10 cellular contexts compared by ENCODE assay signal in genomic region chr2:174573621-174574081, GRCh38. TPM values are rescaled to one million over a fixed set of nuclear protein-coding genes. Genes with fewer than 3 reads are reported as not detected.
DNase-seq lines count a peak whose midpoint lies in the region; ATAC-seq lines count a peak whose summit lies in the region.
"Had no signal": no experiment of that assay in that cellular context is flagged by ENCODE, and none has a peak within 500 bp of the region (broad histone marks: within the 10 kb centered on the region; RNA-seq: fewer than 3 reads in every experiment).

No MANE protein-coding gene starts in this region.

- H3K27ac Mint-ChIP-seq in activated CD4-positive, alpha-beta memory T cell treated with anti-CD3 and anti-CD28 coated beads for 36 hours: peak overlapping the region; percentile 88
- H3K27ac Mint-ChIP-seq in stimulated activated naive B cell treated with anti-CD40 and anti-IgM and Interleukin-4, amounts not matched to agents 10 μg/mL and 1 μg/mL and 100 μg/mL, for 72 hours: peak overlapping the region; percentile 78

- no peaks in the 10 kb centered on the region for H3K27me3 Mint-ChIP-seq in activated CD4-positive, alpha-beta memory T cell treated with anti-CD3 and anti-CD28 coated beads for 36 hours
- H3K27me3 Mint-ChIP-seq in stimulated activated naive B cell treated with anti-CD40 and anti-IgM and Interleukin-4, amounts not matched to agents 10 μg/mL and 1 μg/mL and 100 μg/mL, for 72 hours: no peaks in the 10 kb centered on the region

- H3K36me3 Mint-ChIP-seq in activated CD4-positive, alpha-beta memory T cell treated with anti-CD3 and anti-CD28 coated beads for 36 hours: peaks cover 66% of the 10 kb centered on the region
- H3K36me3 Mint-ChIP-seq in stimulated activated naive B cell treated with anti-CD40 and anti-IgM and Interleukin-4, amounts not matched to agents 10 μg/mL and 1 μg/mL and 100 μg/mL, for 72 hours: peaks cover 47 to 57% of the 10 kb centered on the region in 2 donors

- POLR2A ChIA-PET in activated CD4-positive, alpha-beta memory T cell treated with anti-CD3 and anti-CD28 coated beads for 36 hours (lab: Charles Lee): interaction anchor here (1.0 to 1.5 kb wide), 2 partner anchors 23 to 55 kb away, joined by 3 to 4 read pairs; no protein-coding TSS in a partner anchor

- H3K9me3 Mint-ChIP-seq in activated CD4-positive, alpha-beta memory T cell treated with anti-CD3 and anti-CD28 coated beads for 36 hours: no peaks in the 10 kb centered on the region
- no peaks in the 10 kb centered on the region for H3K9me3 Mint-ChIP-seq in stimulated activated naive B cell treated with anti-CD40 and anti-IgM and Interleukin-4, amounts not matched to agents 10 μg/mL and 1 μg/mL and 100 μg/mL, for 72 hours

- DNase-seq in SKM-1 treated with dmso at 0.1 percent for 144 hours (lab: John Stamatoyannopoulos, UW; ENCODE audit: unreplicated experiment) (peak; percentile 65), SKM-1 (lab: John Stamatoyannopoulos, UW; ENCODE audit: unreplicated experiment) (no peak), Right ventricle myocardium superior (peak; percentile 69), NCI-H187 treated with DMSO at 0.1 percent for 48 hours (lab: John Stamatoyannopoulos, UW) (no peak)
- DNase-seq in activated CD4-positive, alpha-beta memory T cell treated with anti-CD3 and anti-CD28 coated beads for 36 hours: peak; percentile 69
- DNase-seq in stimulated activated naive B cell treated with anti-CD40 and anti-IgM and Interleukin-4, amounts not matched to agents 10 μg/mL and 1 μg/mL and 100 μg/mL, for 72 hours: no peak
- DNase-seq: activated gamma-delta T cell; effector CD4-positive, alpha-beta T cell had no signal

- intact Hi-C loops in activated CD4-positive, alpha-beta memory T cell treated with anti-CD3 and anti-CD28 coated beads for 36 hours (cut with micrococcal nuclease): no loop called here
- intact Hi-C loops in Right ventricle myocardium superior (cut with DNase I): no loop called here

- ATAC-seq in Right ventricle myocardium superior (ENCODE audit: poor library complexity) (peak; percentile 67), HG03025 (IDR thresholded peaks at IDR 0.05; ENCODE audit: low FRiP score, unreplicated experiment) (no peak), HG02571 (IDR thresholded peaks at IDR 0.05; ENCODE audit: unreplicated experiment) (no peak)
- no peak for ATAC-seq in stimulated activated naive B cell treated with anti-CD40 and anti-IgM and Interleukin-4, amounts not matched to agents 10 μg/mL and 1 μg/mL and 100 μg/mL, for 72 hours (replicated peaks)

- H3K4me1 Mint-ChIP-seq in activated CD4-positive, alpha-beta memory T cell treated with anti-CD3 and anti-CD28 coated beads for 36 hours (ENCODE audit: low read depth): peaks cover 83% of the 10 kb centered on the region
- H3K4me1 Mint-ChIP-seq in stimulated activated naive B cell treated with anti-CD40 and anti-IgM and Interleukin-4, amounts not matched to agents 10 μg/mL and 1 μg/mL and 100 μg/mL, for 72 hours: peaks cover 22 to 41% of the 10 kb centered on the region in 2 donors

- no peak overlapping the region for H3K4me3 Mint-ChIP-seq in activated CD4-positive, alpha-beta memory T cell treated with anti-CD3 and anti-CD28 coated beads for 36 hours
- H3K4me3 Mint-ChIP-seq in stimulated activated naive B cell treated with anti-CD40 and anti-IgM and Interleukin-4, amounts not matched to agents 10 μg/mL and 1 μg/mL and 100 μg/mL, for 72 hours: no peak overlapping the region

- CTCF ChIA-PET in activated CD4-positive, alpha-beta memory T cell treated with anti-CD3 and anti-CD28 coated beads for 36 hours (lab: Charles Lee): interaction anchor here (0.7 to 3.3 kb wide), 11 partner anchors 9 to 1171 kb away, joined by 3 to 26 read pairs (median 4); partner anchors contain the start of gene WIPF1

RNA-seq across cellular contexts. Expression of gene WIPF1, which starts 24.0 kb away (rescaled TPM):
- total RNA-seq in activated CD4-positive, alpha-beta memory T cell treated with anti-CD3 and anti-CD28 coated beads for 36 hours: 100 to 1,000 TPM; 170 to 183 TPM
- total RNA-seq in Right ventricle myocardium superior: 16.3 TPM

Comparison
In these comparisons a context has a peak if more than half of its experiments do, and no peak if none do; other contexts are left out.
1. DNase-seq: peak in SKM-1 treated with dmso at 0.1 percent for 144 hours (single experiment), activated CD4-positive, alpha-beta memory T cell treated with anti-CD3 and anti-CD28 coated beads for 36 hours (single experiment) and Right ventricle myocardium superior (single experiment); none in SKM-1 (single experiment), stimulated activated naive B cell treated with anti-CD40 and anti-IgM and Interleukin-4, amounts not matched to agents 10 μg/mL and 1 μg/mL and 100 μg/mL, for 72 hours (single experiment) and NCI-H187 treated with DMSO at 0.1 percent for 48 hours (single experiment).